In genomic region chr9:126647585-126648110, GRCh38 we compare ENCODE assay signal across 25 cellular contexts. TPM values are rescaled to one million over a fixed set of nuclear protein-coding genes. Genes with fewer than 3 reads are reported as not detected.
DNase-seq lines count a peak whose midpoint lies in the region; ATAC-seq and TF ChIP-seq lines count a peak whose summit lies in the region.
"Had no signal": no experiment of that assay in that cellular context is flagged by ENCODE, and none has a peak within 500 bp of the region (broad histone marks: within the 10 kb centered on the region; RNA-seq: fewer than 3 reads in every experiment).

No MANE protein-coding gene starts in this region.

- DNase-seq in Right ventricle myocardium inferior (ENCODE audit: missing footprints) (no peak), cardiac septum (ENCODE audit: low spot score) (no peak), Caco-2 (no peak), right cardiac atrium (peak in 2 of 3 donors; percentile 64 to 71), progenitor cell of endocrine pancreas (ENCODE audit: low spot score, unreplicated experiment) (no peak), CD14-positive monocyte (ENCODE audit: low spot score) (no peak)
- DNase-seq: 8988T; ACHN; CD4-positive, alpha-beta memory T cell; COR-L47; GOT3; HCEC 1CT; NCI-H1048; NCI-H1694; NCI-H2029 treated with DMSO at 0.1 percent for 48 hours; NCI-H345; NCI-H748 treated with DMSO at 0.1 percent for 48 hours; RPMI8226; SHP77 treated with DMSO at 0.1 percent for 48 hours; SW 1271 had no signal

- ATAC-seq in Right ventricle myocardium inferior (peak; percentile 73), right cardiac atrium (peak; percentile 47 to 69), GM21360 (IDR thresholded peaks at IDR 0.05; ENCODE audit: unreplicated experiment) (no peak), GM21381 (IDR thresholded peaks at IDR 0.05; ENCODE audit: unreplicated experiment) (no peak)

- H3K9me3 ChIP-seq in Caco-2, result no peaks in the 10 kb centered on the region
- H3K9me3 ChIP-seq in right cardiac atrium (ENCODE audit: control insufficient read depth, low read length), result no peaks in the 10 kb centered on the region

- H3K4me1 ChIP-seq in Caco-2, result peaks cover 62% of the 10 kb centered on the region
- no peaks in the 10 kb centered on the region for H3K4me1 ChIP-seq in right cardiac atrium (ENCODE audit: control insufficient read depth, insufficient read depth, low read length)

- H3K36me3 ChIP-seq in Caco-2 (ENCODE audit: control insufficient read depth, insufficient read depth, low read length), result no peaks in the 10 kb centered on the region

- H3K27me3 Mint-ChIP-seq in Caco-2 (ENCODE audit: insufficient read depth, unreplicated experiment), result no peaks in the 10 kb centered on the region
- H3K27me3 Mint-ChIP-seq in progenitor cell of endocrine pancreas, result peaks cover 25% of the 10 kb centered on the region
- peaks cover 69 to 89% (median 74%) of the 10 kb centered on the region in 3 donors for H3K27me3 Mint-ChIP-seq in CD14-positive monocyte (ENCODE audit: low read depth in 3 of 3)

- H3K4me1 Mint-ChIP-seq in Caco-2 (ENCODE audit: low read depth, unreplicated experiment), result peaks cover 55% of the 10 kb centered on the region
- H3K4me1 Mint-ChIP-seq in progenitor cell of endocrine pancreas (ENCODE audit: low read depth), result peaks cover 71% of the 10 kb centered on the region
- no peaks in the 10 kb centered on the region for H3K4me1 Mint-ChIP-seq in CD14-positive monocyte
- H3K4me1 Mint-ChIP-seq: CD4-positive, alpha-beta memory T cell had no signal

- no peaks in the 10 kb centered on the region for H3K36me3 Mint-ChIP-seq in Caco-2 (ENCODE audit: insufficient read depth, unreplicated experiment)
- H3K36me3 Mint-ChIP-seq in progenitor cell of endocrine pancreas (ENCODE audit: insufficient read depth), result no peaks in the 10 kb centered on the region
- H3K36me3 Mint-ChIP-seq in CD14-positive monocyte, result no peaks in the 10 kb centered on the region
- H3K36me3 Mint-ChIP-seq: CD4-positive, alpha-beta memory T cell had no signal

- H3K9me3 Mint-ChIP-seq in Caco-2 (ENCODE audit: unreplicated experiment) (no peaks in the 10 kb centered on the region), progenitor cell of endocrine pancreas (ENCODE audit: low read depth) (no peaks in the 10 kb centered on the region), CD14-positive monocyte (peaks cover 0 to 6% (median 0%) of the 10 kb centered on the region in 7 donors)

- POLR2A ChIA-PET in Caco-2 (lab: Charles Lee), result no interaction called here

- TF ChIP-seq CTCF in Caco-2 (IDR thresholded peaks at IDR 0.05; ENCODE audit: insufficient read depth in 1 of 2, low read depth in 1 of 2, low read length in 1 of 2, severe bottlenecking in 1 of 2, unreplicated experiment in 1 of 2) (no peak), progenitor cell of endocrine pancreas (IDR thresholded peaks at IDR 0.05; ENCODE audit: unreplicated experiment) (no peak), CD14-positive monocyte (IDR thresholded peaks at IDR 0.05) (no peak)

- H3K27me3 ChIP-seq in Caco-2 (replicated peaks; ENCODE audit: control insufficient read depth, insufficient read depth, low read length) (no peaks in the 10 kb centered on the region), right cardiac atrium (ENCODE audit: control insufficient read depth, insufficient read depth) (no peaks in the 10 kb centered on the region)

- 43% methylated on average over 7 of the region's 7 CpGs for WGBS in right cardiac atrium

- no TSS peak for BruUV-seq in Caco-2 (replicated peaks; lab: Mats Ljungman, UMichigan)

- CTCF ChIA-PET in Caco-2 (lab: Charles Lee), result no interaction called here

- H3K4me3 ChIP-seq in Caco-2 (ENCODE audit: low read depth, low read length) (no peak overlapping the region), right cardiac atrium (ENCODE audit: low read length) (no peak overlapping the region)
- H3K4me3 ChIP-seq: SK-N-MC had no signal

- peak overlapping the region; percentile 51 for H3K27ac Mint-ChIP-seq in Caco-2 (ENCODE audit: unreplicated experiment)
- H3K27ac Mint-ChIP-seq in progenitor cell of endocrine pancreas, result peak overlapping the region; percentile 21
- no peak overlapping the region for H3K27ac Mint-ChIP-seq in CD14-positive monocyte
- H3K27ac Mint-ChIP-seq: CD4-positive, alpha-beta memory T cell had no signal

- H3K4me3 Mint-ChIP-seq in Caco-2 (ENCODE audit: unreplicated experiment) (no peak overlapping the region), progenitor cell of endocrine pancreas (ENCODE audit: low read depth) (no peak overlapping the region), CD14-positive monocyte (peak overlapping the region in 1 of 2 donors; percentile 37)
- H3K4me3 Mint-ChIP-seq: CD4-positive, alpha-beta memory T cell had no signal

- H3K27ac ChIP-seq in right cardiac atrium (ENCODE audit: low read length), result no peak overlapping the region
- H3K27ac ChIP-seq: HL-60, SK-N-MC had no signal

- intact Hi-C loops in Right ventricle myocardium inferior (cut with DNase I) (no loop called here), cardiac septum (cut with DNase I) (no loop called here), Caco-2 (cut with micrococcal nuclease; ENCODE audit: unreplicated experiment) (no loop called here), right cardiac atrium (cut with DNase I) (no loop called here), CD14-positive monocyte (cut with micrococcal nuclease) (no loop called here)

RNA-seq across cellular contexts. Expression of gene LMX1B, which starts 33.9 kb away (rescaled TPM):
- 1.2 TPM for total RNA-seq in Right ventricle myocardium inferior
- total RNA-seq in cardiac septum, result 0.62 TPM
- 15.5 and 17.0 TPM in 2 replicates for total RNA-seq in Caco-2 (2022)
- 1 to 10 TPM; 1.0 to 3.6 (median 1.8) TPM for total RNA-seq in right cardiac atrium
- 0.81 TPM for polyA plus RNA-seq in right cardiac atrium
- total RNA-seq in progenitor cell of endocrine pancreas, result 9.1 and 11.0 TPM in 2 replicates
- polyA plus RNA-seq in CD14-positive monocyte, result not detected
- total RNA-seq: CD4-positive, alpha-beta memory T cell had no signal
- polyA plus RNA-seq: BJ; CD4-positive, alpha-beta memory T cell had no signal

Comparison
In these comparisons a context has a peak if more than half of its experiments do, and no peak if none do; other contexts are left out.
1. DNase-seq: peak in right cardiac atrium (2 of 3); none in Right ventricle myocardium inferior (single experiment), cardiac septum (single experiment), Caco-2 (0 of 2), progenitor cell of endocrine pancreas (single experiment) and CD14-positive monocyte (single experiment).
2. ATAC-seq: peak in Right ventricle myocardium inferior (single experiment) and right cardiac atrium (2 of 2); none in GM21360 (single experiment) and GM21381 (single experiment).
3. H3K27ac Mint-ChIP-seq: peak in Caco-2 (single experiment) and progenitor cell of endocrine pancreas (single experiment); none in CD14-positive monocyte (0 of 7).